Comparison of ENCODE assay signal across 10 cellular contexts in genomic region chr16:70638814-70639792, GRCh38. TPM values are rescaled to one million over a fixed set of nuclear protein-coding genes. Genes with fewer than 3 reads are reported as not detected.
DNase-seq lines count a peak whose midpoint lies in the region; ATAC-seq and TF ChIP-seq lines count a peak whose summit lies in the region.
"Had no signal": no experiment of that assay in that cellular context is flagged by ENCODE, and none has a peak within 500 bp of the region (broad histone marks: within the 10 kb centered on the region; RNA-seq: fewer than 3 reads in every experiment).

No MANE protein-coding gene starts in this region.

- no peak overlapping the region for H3K4me3 ChIP-seq in IMR-90 (ENCODE audit: insufficient read depth, low read depth, low read length)

- peak overlapping the region; percentile 16; the same call in 1 of the 2 replicates for H3K4me2 ChIP-seq in IMR-90 (ENCODE audit: low read depth, low read length)

- peak; percentile 87 for DNase-seq in IMR-90
- peak; percentile 86 for DNase-seq in brain pericyte (ENCODE audit: low read depth, low spot score)
- peak; percentile 2 for DNase-seq in left kidney (ENCODE audit: low read depth, low spot score)
- DNase-seq in substantia nigra (lab: John Stamatoyannopoulos, UW) = peak in 4 of 49 donors; percentile 1 to 28 (median 8)
- no peak for DNase-seq in A172 (ENCODE audit: low spot score)
- no peak for DNase-seq in stimulated activated naive CD8-positive, alpha-beta T cell treated with anti-CD3 and anti-CD28 coated beads, Interleukin-15, Interleukin-2, amounts not matched to agents 100 U/mL and 50 U/mL, for 24 hours
- DNase-seq in caudate nucleus (lab: John Stamatoyannopoulos, UW) = no peak
- DNase-seq: DMS 273 treated with DMSO at 0.1 percent for 48 hours, MV-4-11 had no signal

- H3K14ac ChIP-seq in IMR-90 (replicated peaks; ENCODE audit: low read depth, low read length) = peak overlapping the region; percentile 15

- no peak for TF ChIP-seq CTCF in IMR-90 (conservative IDR thresholded peaks at IDR 0.05; ENCODE audit: low read depth, low read length)

- peak overlapping the region; percentile 22 for H2AK9ac ChIP-seq in IMR-90 (replicated peaks; ENCODE audit: low read depth, low read length, poor library complexity)

- H4K20me1 ChIP-seq in IMR-90 (ENCODE audit: insufficient read depth, low read length) = peaks cover 5% of the 10 kb centered on the region; the same call in 1 of the 2 replicates

- ATAC-seq in IMR-90 (ENCODE audit: low read depth) = peak; percentile 58
- ATAC-seq in stimulated activated naive CD8-positive, alpha-beta T cell treated with anti-CD3 and anti-CD28 coated beads, Interleukin-15, Interleukin-2, amounts not matched to agents 100 U/mL and 50 U/mL, for 24 hours = no peak
- no peak for ATAC-seq in GM21717 (IDR thresholded peaks at IDR 0.05; ENCODE audit: unreplicated experiment)

- H3K79me1 ChIP-seq in IMR-90 (ENCODE audit: low read depth in 1 of 2, low read length in 2 of 2) = no peaks in the 10 kb centered on the region

- peak overlapping the region; percentile 53 for H2BK120ac ChIP-seq in IMR-90 (ENCODE audit: low read depth, low read length)

- H4K5ac ChIP-seq in IMR-90 (ENCODE audit: low read depth, low read length) = peak overlapping the region; percentile 35; the same call in 1 of the 2 replicates

- no peak overlapping the region; the same call in 1 of the 2 replicates for H3K23ac ChIP-seq in IMR-90 (ENCODE audit: low read depth, low read length)

- no peaks in the 10 kb centered on the region for H3K36me3 ChIP-seq in IMR-90 (ENCODE audit: control insufficient read depth, insufficient read depth, low read length)

- peak overlapping the region; percentile 12; the same call in 1 of the 2 replicates for H4K91ac ChIP-seq in IMR-90 (ENCODE audit: insufficient read depth, low read depth, low read length)

- peak overlapping the region; percentile 43; the same call in 1 of the 3 replicates for H2BK15ac ChIP-seq in IMR-90 (ENCODE audit: low read depth, low read length)

- BruUV-seq in IMR-90 (replicated peaks; lab: Mats Ljungman, UMichigan) = no TSS peak

- in situ Hi-C loops in IMR-90 (cut with MboI; ENCODE audit: low sequenced_read_pairs) = no loop called here

- no peak for TF ChIP-seq RAD21 in IMR-90 (IDR thresholded peaks at IDR 0.05; ENCODE audit: low read length)

- peak overlapping the region in 1 of 2 experiments; percentile 51; a peak in 1 of 4 replicates for H4K8ac ChIP-seq in IMR-90 (ENCODE audit: low read depth in 2 of 2, low read length in 2 of 2)

- H3K27ac ChIP-seq in IMR-90 (ENCODE audit: insufficient read depth, low read length) (peak overlapping the region; percentile 25; the same call in 1 of the 2 replicates), substantia nigra (ENCODE audit: low read depth, low read length, poor library complexity, severe bottlenecking) (peak overlapping the region; percentile 26), caudate nucleus (ENCODE audit: low read depth, low read length) (no peak overlapping the region)

- TF ChIP-seq POLR2A in IMR-90 (IDR thresholded peaks at IDR 0.05; ENCODE audit: low read depth, low read length) = no peak

- peak overlapping the region; percentile 32; the same call in 1 of the 2 replicates for H3K18ac ChIP-seq in IMR-90 (ENCODE audit: low read depth, low read length)

- CTCF ChIA-PET in IMR-90 (lab: Yijun Ruan, JAX) = interaction anchor here (0.7 to 1.7 kb wide), 3 partner anchors 15 to 261 kb away, joined by 3 to 5 read pairs (median 5); no protein-coding TSS in a partner anchor

- H3K9me1 ChIP-seq in IMR-90 (ENCODE audit: insufficient read depth, low read length) = peaks cover 9% of the 10 kb centered on the region

- H3K56ac ChIP-seq in IMR-90 (ENCODE audit: extremely low read depth, insufficient read depth, low read length) = no peak overlapping the region

- peak overlapping the region; percentile 42 for H3K4ac ChIP-seq in IMR-90 (ENCODE audit: low read depth, low read length)

- peak overlapping the region; percentile 65 for H2AFZ ChIP-seq in IMR-90 (replicated peaks; ENCODE audit: low read length, poor library complexity)

- H3K9ac ChIP-seq in IMR-90 (ENCODE audit: low read depth, low read length) = no peak overlapping the region

- POLR2A ChIA-PET in IMR-90 (lab: Charles Lee; ENCODE audit: unreplicated experiment) = no interaction called here

- H2AK5ac ChIP-seq in IMR-90 (ENCODE audit: low read depth, low read length) = peak overlapping the region; percentile 57

- H3K27me3 ChIP-seq in IMR-90 (ENCODE audit: control insufficient read depth, insufficient read depth, low read length) = no peaks in the 10 kb centered on the region

- H2BK5ac ChIP-seq in IMR-90 (ENCODE audit: low read depth, low read length, poor library complexity, severe bottlenecking) = peak overlapping the region; percentile 25

- intact Hi-C loops in IMR-90 (cut with micrococcal nuclease) = loop anchor here (5.0 kb wide), 2 partner anchors 47 to 67 kb away; no protein-coding TSS in a partner anchor

- peaks cover 11% of the 10 kb centered on the region for H3K4me1 ChIP-seq in IMR-90 (ENCODE audit: control insufficient read depth, insufficient read depth, low read length)

- dilution Hi-C loops in IMR-90 (cut with HindIII; ENCODE audit: low sequenced_read_pairs, unreplicated experiment) = no loop called here

- no peaks in the 10 kb centered on the region for H3K9me3 ChIP-seq in IMR-90 (ENCODE audit: control insufficient read depth, insufficient read depth, low read length)

- WGBS in IMR-90 (ENCODE audit: extremely low coverage in 2 of 2, insufficient read length in 1 of 2), 2 experiments = 49% methylated on average over 8 of the region's 18 CpGs; no CpG with 5 or more reads in 1 of the 2 experiments

- peak overlapping the region; percentile 30 for H2BK20ac ChIP-seq in IMR-90 (ENCODE audit: low read depth, low read length)

TF ChIP-seq in IMR-90, 13 proteins besides CTCF, POLR2A, EP300 and RAD21:
- TF ChIP-seq RCOR1 (IDR thresholded peaks at IDR 0.05; ENCODE audit: insufficient replicate concordance, low read length) (no peak), USF2 (IDR thresholded peaks at IDR 0.05; ENCODE audit: low read depth, low read length) (peak; percentile 83), CEBPB (IDR thresholded peaks at IDR 0.05; ENCODE audit: low read depth, low read length) (0 out of 2 replicates have a peak, but pooled peaks have one; percentile 5), FOS (IDR thresholded peaks at IDR 0.05; ENCODE audit: low read depth, low read length) (peak; percentile 57; the same call in 1 of the 2 replicates), MXI1 (IDR thresholded peaks at IDR 0.05; ENCODE audit: borderline replicate concordance, low read depth, low read length) (no peak), BHLHE40 (IDR thresholded peaks at IDR 0.05; ENCODE audit: low read depth, low read length) (peak; percentile 94), MAFK (IDR thresholded peaks at IDR 0.05; ENCODE audit: low read depth, low read length) (peak; percentile 73; the same call in 1 of the 2 replicates)
TF ChIP-seq in IMR-90: peak in this region for 5.

RNA-seq across cellular contexts. Expression of gene IL34, which starts 7.3 kb away (rescaled TPM):
- 1.1 and 1.3 TPM in 2 replicates for total RNA-seq in IMR-90 (2012; rRNA removed)
- polyA plus RNA-seq in IMR-90 (2012; rRNA removed) = 2.0 and 2.5 TPM in 2 replicates
- 2.1 and 4.5 TPM in 2 replicates for polyA plus RNA-seq in IMR-90 (2012; cell fraction: cytosol; rRNA removed)
- polyA plus RNA-seq in IMR-90 (2012; cell fraction: nucleus; rRNA removed; ENCODE audit: low replicate concordance) = 2.3 and 2.9 TPM in 2 replicates
- total RNA-seq in A172 (2014; rRNA removed; shearing (Covaris generic)) = 7.8 and 10.5 TPM in 2 replicates

RNA-seq across cellular contexts. Expression of gene MTSS2, which starts 46.8 kb away (rescaled TPM):
- total RNA-seq in IMR-90 (2012; rRNA removed) = 8.9 and 9.1 TPM in 2 replicates
- polyA plus RNA-seq in IMR-90 (2012; rRNA removed) = 86.2 and 108 TPM in 2 replicates
- 69.9 and 88.4 TPM in 2 replicates for polyA plus RNA-seq in IMR-90 (2012; cell fraction: cytosol; rRNA removed)
- 148 and 251 TPM in 2 replicates for polyA plus RNA-seq in IMR-90 (2012; cell fraction: nucleus; rRNA removed; ENCODE audit: low replicate concordance)
- 74.1 and 96.8 TPM in 2 replicates for total RNA-seq in A172 (2014; rRNA removed; shearing (Covaris generic))

Comparison
In these comparisons a context has a peak if more than half of its experiments do, and no peak if none do; other contexts are left out.
1. DNase-seq: peak in IMR-90 (single experiment), brain pericyte (single experiment) and left kidney (single experiment); none in A172 (single experiment), stimulated activated naive CD8-positive, alpha-beta T cell treated with anti-CD3 and anti-CD28 coated beads, Interleukin-15, Interleukin-2, amounts not matched to agents 100 U/mL and 50 U/mL, for 24 hours (single experiment) and caudate nucleus (0 of 61).